8 cellular contexts compared by ENCODE assay signal in genomic region chr19:14516746-14517438, GRCh38. TPM values are rescaled to one million over a fixed set of nuclear protein-coding genes. Genes with fewer than 3 reads are reported as not detected.
DNase-seq lines count a peak whose midpoint lies in the region; ATAC-seq and TF ChIP-seq lines count a peak whose summit lies in the region.

No MANE protein-coding gene starts in this region.

- intact Hi-C loops in testis (cut with DNase I; ENCODE audit: low total_unique reads) = no loop called here

- peak overlapping the region; percentile 82 for H3K27ac Mint-ChIP-seq in activated naive CD4-positive, alpha-beta T cell treated with anti-CD3 and anti-CD28 coated beads, Interleukin-2, amount 10 ng/mL, durations not matched to agents 7 days and 5 days
- H3K27ac Mint-ChIP-seq in activated naive CD8-positive, alpha-beta T cell treated with anti-CD3 and anti-CD28 coated beads, Interleukin-2, amount 10 ng/mL, durations not matched to agents 7 days and 5 days = peak overlapping the region; percentile 81

- no peaks in the 10 kb centered on the region for H3K36me3 ChIP-seq in kidney epithelial cell (ENCODE audit: control insufficient read depth, insufficient read depth, low read length)
- H3K36me3 ChIP-seq in testis (ENCODE audit: low read depth, missing control alignments) = no peaks in the 10 kb centered on the region

- no peaks in the 10 kb centered on the region for H3K9me3 Mint-ChIP-seq in activated naive CD4-positive, alpha-beta T cell treated with anti-CD3 and anti-CD28 coated beads, Interleukin-2, amount 10 ng/mL, durations not matched to agents 7 days and 5 days
- H3K9me3 Mint-ChIP-seq in activated naive CD8-positive, alpha-beta T cell treated with anti-CD3 and anti-CD28 coated beads, Interleukin-2, amount 10 ng/mL, durations not matched to agents 7 days and 5 days = no peaks in the 10 kb centered on the region

- DNase-seq in activated naive CD4-positive, alpha-beta T cell treated with anti-CD3 and anti-CD28 coated beads, Interleukin-2, amount 10 ng/mL, durations not matched to agents 7 days and 5 days = peak; percentile 49
- DNase-seq in activated naive CD4-positive, alpha-beta T cell treated with anti-CD3 and anti-CD28 coated beads, Interleukin-2, amount 50 U/mL, for 16 hours = no peak
- no peak for DNase-seq in activated naive CD8-positive, alpha-beta T cell treated with anti-CD3 and anti-CD28 coated beads, Interleukin-2, amount 10 ng/mL, durations not matched to agents 7 days and 5 days
- DNase-seq in kidney epithelial cell (ENCODE audit: low read depth) (no peak), testis (no peak), NCI-H2227 (lab: John Stamatoyannopoulos, UW; ENCODE audit: unreplicated experiment) (no peak)

- CTCF ChIA-PET in activated naive CD4-positive, alpha-beta T cell treated with anti-CD3 and anti-CD28 coated beads, Interleukin-2, amount 10 ng/mL, durations not matched to agents 7 days and 5 days (lab: Charles Lee) = interaction anchor here (1.1 to 5.6 kb wide), 3 partner anchors 12 to 36 kb away, joined by 3 to 39 read pairs (median 4); no protein-coding TSS in a partner anchor

- peak overlapping the region; percentile 93 for H3K4me3 Mint-ChIP-seq in activated naive CD4-positive, alpha-beta T cell treated with anti-CD3 and anti-CD28 coated beads, Interleukin-2, amount 10 ng/mL, durations not matched to agents 7 days and 5 days
- H3K4me3 Mint-ChIP-seq in activated naive CD8-positive, alpha-beta T cell treated with anti-CD3 and anti-CD28 coated beads, Interleukin-2, amount 10 ng/mL, durations not matched to agents 7 days and 5 days = peak overlapping the region; percentile 92

- peak overlapping the region; percentile 98 for H3K4me3 ChIP-seq in kidney epithelial cell (ENCODE audit: low read depth, low read length)
- H3K4me3 ChIP-seq in testis = peak overlapping the region; percentile 89 to 99

- peaks cover 61% of the 10 kb centered on the region for H3K4me1 Mint-ChIP-seq in activated naive CD4-positive, alpha-beta T cell treated with anti-CD3 and anti-CD28 coated beads, Interleukin-2, amount 10 ng/mL, durations not matched to agents 7 days and 5 days
- peaks cover 50% of the 10 kb centered on the region for H3K4me1 Mint-ChIP-seq in activated naive CD8-positive, alpha-beta T cell treated with anti-CD3 and anti-CD28 coated beads, Interleukin-2, amount 10 ng/mL, durations not matched to agents 7 days and 5 days

- ATAC-seq in activated naive CD8-positive, alpha-beta T cell treated with anti-CD3 and anti-CD28 coated beads, Interleukin-2, amount 10 ng/mL, durations not matched to agents 7 days and 5 days (ENCODE audit: low read depth) = no peak
- no peak for ATAC-seq in GM18867 (IDR thresholded peaks at IDR 0.05; ENCODE audit: unreplicated experiment)
- ATAC-seq in HG03108 (IDR thresholded peaks at IDR 0.05; ENCODE audit: unreplicated experiment) = no peak

- H3K27me3 ChIP-seq in kidney epithelial cell (ENCODE audit: control insufficient read depth, insufficient read depth, low read length) (no peaks in the 10 kb centered on the region), testis (no peaks in the 10 kb centered on the region)

- no peak for TF ChIP-seq POLR2A in testis (IDR thresholded peaks at IDR 0.05)

- H3K27me3 Mint-ChIP-seq in activated naive CD4-positive, alpha-beta T cell treated with anti-CD3 and anti-CD28 coated beads, Interleukin-2, amount 10 ng/mL, durations not matched to agents 7 days and 5 days = no peaks in the 10 kb centered on the region
- H3K27me3 Mint-ChIP-seq in activated naive CD8-positive, alpha-beta T cell treated with anti-CD3 and anti-CD28 coated beads, Interleukin-2, amount 10 ng/mL, durations not matched to agents 7 days and 5 days = no peaks in the 10 kb centered on the region

- H3K36me3 Mint-ChIP-seq in activated naive CD4-positive, alpha-beta T cell treated with anti-CD3 and anti-CD28 coated beads, Interleukin-2, amount 10 ng/mL, durations not matched to agents 7 days and 5 days = peaks cover 42% of the 10 kb centered on the region
- H3K36me3 Mint-ChIP-seq in activated naive CD8-positive, alpha-beta T cell treated with anti-CD3 and anti-CD28 coated beads, Interleukin-2, amount 10 ng/mL, durations not matched to agents 7 days and 5 days = peaks cover 28% of the 10 kb centered on the region

- H3K27ac ChIP-seq in testis = peak overlapping the region; percentile 99 to 100

- TF ChIP-seq CTCF in kidney epithelial cell (IDR thresholded peaks at IDR 0.05; ENCODE audit: insufficient read depth, low read length, poor library complexity, severe bottlenecking) = no peak
- TF ChIP-seq CTCF in testis (IDR thresholded peaks at IDR 0.05) = no peak

- POLR2A ChIA-PET in activated naive CD8-positive, alpha-beta T cell treated with anti-CD3 and anti-CD28 coated beads, Interleukin-2, amount 10 ng/mL, durations not matched to agents 7 days and 5 days (lab: Charles Lee) = interaction anchor here (0.8 to 8.1 kb wide), 12 partner anchors 9 to 435 kb away, joined by 3 to 298 read pairs (median 6); partner anchors contain the start of genes ADGRE5, ASF1B, NDUFB7 and TECR

- H3K4me1 ChIP-seq in testis = peaks cover 44% of the 10 kb centered on the region

- 15 to 22% methylated on average over 18 to 22 of the region's 22 CpGs for whole genome bisulfite sequencing in testis, 2 donors

- H3K9me3 ChIP-seq in testis = no peaks in the 10 kb centered on the region

RNA-seq across cellular contexts. Expression of gene DNAJB1, which starts 1.3 kb away (rescaled TPM):
- total RNA-seq in activated naive CD8-positive, alpha-beta T cell treated with anti-CD3 and anti-CD28 coated beads, Interleukin-2, amount 10 ng/mL, durations not matched to agents 7 days and 5 days = 100 to 1,000 TPM; 103 to 110 TPM
- 58.1 and 64.7 TPM in 2 replicates for total RNA-seq in kidney epithelial cell
- 100 to 1,000 TPM; 185 to 245 TPM for total RNA-seq in testis
- 386 TPM for polyA plus RNA-seq in testis (ENCODE audit: insufficient read depth, low read depth, low replicate concordance)

RNA-seq across cellular contexts. Expression of gene TECR, which starts 12.5 kb away (rescaled TPM):
- total RNA-seq in activated naive CD8-positive, alpha-beta T cell treated with anti-CD3 and anti-CD28 coated beads, Interleukin-2, amount 10 ng/mL, durations not matched to agents 7 days and 5 days = 100 to 1,000 TPM; 161 to 168 TPM
- total RNA-seq in kidney epithelial cell (52.8 and 55.0 TPM in 2 replicates), testis (100 to 1,000 TPM; 164 to 192 TPM)
- polyA plus RNA-seq in testis (ENCODE audit: insufficient read depth, low read depth, low replicate concordance) = 418 TPM

RNA-seq across cellular contexts. Expression of gene GIPC1, which starts 21.0 kb away (rescaled TPM):
- 10 to 100 TPM; 31.7 to 32.4 TPM for total RNA-seq in activated naive CD8-positive, alpha-beta T cell treated with anti-CD3 and anti-CD28 coated beads, Interleukin-2, amount 10 ng/mL, durations not matched to agents 7 days and 5 days
- 188 and 222 TPM in 2 replicates for total RNA-seq in kidney epithelial cell
- 10 to 100 TPM; 55.0 to 57.5 TPM for total RNA-seq in testis
- 47.8 TPM for polyA plus RNA-seq in testis (ENCODE audit: insufficient read depth, low read depth, low replicate concordance)

RNA-seq across cellular contexts. Expression of gene PTGER1, which starts 41.7 kb away (rescaled TPM):
- under 1 TPM; 0.34 to 0.36 TPM for total RNA-seq in activated naive CD8-positive, alpha-beta T cell treated with anti-CD3 and anti-CD28 coated beads, Interleukin-2, amount 10 ng/mL, durations not matched to agents 7 days and 5 days
- total RNA-seq in kidney epithelial cell (5.5 and 6.9 TPM in 2 replicates), testis (1 to 10 TPM; 1.4 to 1.5 TPM)
- polyA plus RNA-seq in testis (ENCODE audit: insufficient read depth, low read depth, low replicate concordance) = 0.22 TPM

RNA-seq across cellular contexts. Expression of gene NDUFB7, which starts 55.0 kb away (rescaled TPM):
- 100 to 1,000 TPM in 1 of 2 experiments, 10 to 100 TPM in 1; 90.7 to 108 TPM for total RNA-seq in activated naive CD8-positive, alpha-beta T cell treated with anti-CD3 and anti-CD28 coated beads, Interleukin-2, amount 10 ng/mL, durations not matched to agents 7 days and 5 days
- total RNA-seq in kidney epithelial cell = 350 and 363 TPM in 2 replicates
- 100 to 1,000 TPM; 389 to 493 TPM for total RNA-seq in testis
- 259 TPM for polyA plus RNA-seq in testis (ENCODE audit: insufficient read depth, low read depth, low replicate concordance)
